In genomic region chr22:42353883-42354727, GRCh38 we compare ENCODE assay signal across 11 cellular contexts.
DNase-seq lines count a peak whose midpoint lies in the region; ATAC-seq and TF ChIP-seq lines count a peak whose summit lies in the region.
"Had no signal": no experiment of that assay in that cellular context is flagged by ENCODE, and none has a peak within 500 bp of the region (broad histone marks: within the 10 kb centered on the region; RNA-seq: fewer than 3 reads in every experiment).

No MANE protein-coding gene starts in this region.

- no peaks in the 10 kb centered on the region for H3K36me3 Mint-ChIP-seq in activated naive CD8-positive, alpha-beta T cell treated with anti-CD3 and anti-CD28 coated beads, Interleukin-2, amount 50 U/mL, for 24 hours (ENCODE audit: low read depth)
- H3K36me3 Mint-ChIP-seq in stimulated activated memory B cell treated with anti-CD40 and anti-IgM and Interleukin-4, amounts not matched to agents 10 μg/mL and 1 μg/mL and 100 μg/mL, for 72 hours = no peaks in the 10 kb centered on the region

- no peak overlapping the region for H3K4me3 ChIP-seq in AG10803 (ENCODE audit: low read length)
- no peak overlapping the region for H3K4me3 ChIP-seq in fibroblast of the aortic adventitia (ENCODE audit: low read depth, low read length)
- H3K4me3 ChIP-seq: heart right ventricle had no signal

- peaks cover 6% of the 10 kb centered on the region for H3K27me3 Mint-ChIP-seq in activated naive CD8-positive, alpha-beta T cell treated with anti-CD3 and anti-CD28 coated beads, Interleukin-2, amount 50 U/mL, for 24 hours
- H3K27me3 Mint-ChIP-seq in stimulated activated memory B cell treated with anti-CD40 and anti-IgM and Interleukin-4, amounts not matched to agents 10 μg/mL and 1 μg/mL and 100 μg/mL, for 72 hours = peaks cover 71% of the 10 kb centered on the region

- TF ChIP-seq CTCF in AG10803 (conservative IDR thresholded peaks at IDR 0.05; ENCODE audit: low read length) (peak; percentile 28), fibroblast of the aortic adventitia (IDR thresholded peaks at IDR 0.05; ENCODE audit: insufficient read depth, low read length) (peak; percentile 8)

- H3K27ac Mint-ChIP-seq in activated naive CD8-positive, alpha-beta T cell treated with anti-CD3 and anti-CD28 coated beads, Interleukin-2, amount 50 U/mL, for 24 hours = no peak overlapping the region
- H3K27ac Mint-ChIP-seq in stimulated activated memory B cell treated with anti-CD40 and anti-IgM and Interleukin-4, amounts not matched to agents 10 μg/mL and 1 μg/mL and 100 μg/mL, for 72 hours = no peak overlapping the region

- no peak overlapping the region for H3K4me3 Mint-ChIP-seq in activated naive CD8-positive, alpha-beta T cell treated with anti-CD3 and anti-CD28 coated beads, Interleukin-2, amount 50 U/mL, for 24 hours
- no peak overlapping the region for H3K4me3 Mint-ChIP-seq in stimulated activated memory B cell treated with anti-CD40 and anti-IgM and Interleukin-4, amounts not matched to agents 10 μg/mL and 1 μg/mL and 100 μg/mL, for 72 hours

- DNase-seq in AG10803 (ENCODE audit: low read depth) (peak; percentile 67), ELR (ENCODE audit: low read depth) (peak; percentile 29), NCI-H446 treated with DMSO at 0.1 percent for 48 hours (lab: John Stamatoyannopoulos, UW) (peak; percentile 90), fibroblast of the aortic adventitia (ENCODE audit: low read depth) (no peak), T-helper 9 cell (no peak)
- no peak for DNase-seq in activated naive CD8-positive, alpha-beta T cell treated with anti-CD3 and anti-CD28 coated beads, Interleukin-2, amount 50 U/mL, for 24 hours
- DNase-seq: DND-41, heart right ventricle had no signal

- no peaks in the 10 kb centered on the region for H3K4me1 Mint-ChIP-seq in activated naive CD8-positive, alpha-beta T cell treated with anti-CD3 and anti-CD28 coated beads, Interleukin-2, amount 50 U/mL, for 24 hours
- H3K4me1 Mint-ChIP-seq in stimulated activated memory B cell treated with anti-CD40 and anti-IgM and Interleukin-4, amounts not matched to agents 10 μg/mL and 1 μg/mL and 100 μg/mL, for 72 hours = peaks cover 12% of the 10 kb centered on the region

- ATAC-seq in GM18867 (IDR thresholded peaks at IDR 0.05; ENCODE audit: unreplicated experiment) = no peak
- ATAC-seq in activated naive CD8-positive, alpha-beta T cell treated with anti-CD3 and anti-CD28 coated beads, Interleukin-2, amount 50 U/mL, for 24 hours = no peak
- ATAC-seq in stimulated activated memory B cell treated with anti-CD40 and anti-IgM and Interleukin-4, amounts not matched to agents 10 μg/mL and 1 μg/mL and 100 μg/mL, for 72 hours = no peak
- ATAC-seq: Panc1 had no signal

- no peaks in the 10 kb centered on the region for H3K9me3 Mint-ChIP-seq in activated naive CD8-positive, alpha-beta T cell treated with anti-CD3 and anti-CD28 coated beads, Interleukin-2, amount 50 U/mL, for 24 hours
- H3K9me3 Mint-ChIP-seq in stimulated activated memory B cell treated with anti-CD40 and anti-IgM and Interleukin-4, amounts not matched to agents 10 μg/mL and 1 μg/mL and 100 μg/mL, for 72 hours = no peaks in the 10 kb centered on the region

Comparison
In these comparisons a context has a peak if more than half of its experiments do, and no peak if none do; other contexts are left out.
1. DNase-seq: peak in AG10803 (single experiment), ELR (single experiment) and NCI-H446 treated with DMSO at 0.1 percent for 48 hours (single experiment); none in fibroblast of the aortic adventitia (single experiment), T-helper 9 cell (single experiment) and activated naive CD8-positive, alpha-beta T cell treated with anti-CD3 and anti-CD28 coated beads, Interleukin-2, amount 50 U/mL, for 24 hours (single experiment).